Comparison of ENCODE assay signal across 16 cellular contexts in genomic region chr6:137402143-137402542, GRCh38.
A peak's percentile ranks its signal among the peaks of the same experiment; 100 is the strongest.
DNase-seq lines count a peak whose midpoint lies in the region; ATAC-seq, FAIRE-seq and TF ChIP-seq lines count a peak whose summit lies in the region.
"Had no signal": no experiment of that assay in that cellular context is flagged by ENCODE, and none has a peak within 500 bp of the region (broad histone marks: within the 10 kb centered on the region; RNA-seq: fewer than 3 reads in every experiment).

No MANE protein-coding gene starts in this region.

- ATAC-seq in upper lobe of right lung (no peak), HG03095 (IDR thresholded peaks at IDR 0.05; ENCODE audit: unreplicated experiment) (no peak)
- ATAC-seq: PC-3 had no signal

- no peaks in the 10 kb centered on the region for H3K4me1 ChIP-seq in upper lobe of right lung

- no peaks in the 10 kb centered on the region for H3K36me3 ChIP-seq in upper lobe of right lung

- peak; percentile 55 for DNase-seq in NCI-H345 (lab: John Stamatoyannopoulos, UW)
- DNase-seq in NCI-H345 treated with DMSO at 0.1 percent for 48 hours (lab: John Stamatoyannopoulos, UW; ENCODE audit: unreplicated experiment) = no peak
- DNase-seq in NCI-H1105 treated with DMSO at 0.1 percent for 48 hours (lab: John Stamatoyannopoulos, UW) = peak; percentile 78
- peak; percentile 88 for DNase-seq in NCI-H526 treated with DMSO at 0.1 percent for 48 hours (lab: John Stamatoyannopoulos, UW)
- DNase-seq in upper lobe of right lung = no peak
- DNase-seq: COR-L47, DMS79 treated with DMSO at 0.1 percent for 48 hours, HCEC 1CT, MV-4-11, NCI-H2107, PC-3, T-helper 2 cell had no signal

- no peaks in the 10 kb centered on the region for H3K27me3 ChIP-seq in upper lobe of right lung

- H3K9me3 ChIP-seq in upper lobe of right lung = no peaks in the 10 kb centered on the region

- H3K27ac ChIP-seq in upper lobe of right lung = no peak overlapping the region
- H3K27ac ChIP-seq: HL-60, RWPE1 had no signal

- peak; percentile 96 for FAIRE-seq in islet of Langerhans (lab: Jason Lieb, UNC)

- H3K4me3 ChIP-seq in upper lobe of right lung = no peak overlapping the region

- intact Hi-C loops in upper lobe of right lung (cut with DNase I) = no loop called here

- TF ChIP-seq CTCF in upper lobe of right lung (IDR thresholded peaks at IDR 0.05) = no peak

Comparison
In these comparisons a context has a peak if more than half of its experiments do, and no peak if none do; other contexts are left out.
1. DNase-seq: peak in NCI-H345 (single experiment), NCI-H1105 treated with DMSO at 0.1 percent for 48 hours (single experiment) and NCI-H526 treated with DMSO at 0.1 percent for 48 hours (single experiment); none in NCI-H345 treated with DMSO at 0.1 percent for 48 hours (single experiment) and upper lobe of right lung (single experiment).